Comparison of ENCODE assay signal across 1 cellular context in genomic region chr16:66512589-66513404, GRCh38.
TF ChIP-seq lines count a peak whose summit lies in the region.

No MANE protein-coding gene starts in this region.

TF ChIP-seq in HepG2, 621 proteins besides CTCF, POLR2A, EP300 and RAD21 (continued from another document and continues in another):
- TF ChIP-seq ZNF333 (CRISPR knock-in tag; IDR thresholded peaks at IDR 0.05; ENCODE audit: borderline replicate concordance) (no peak), ZNF557 (CRISPR knock-in tag; IDR thresholded peaks at IDR 0.05) (no peak), FOSL2 (CRISPR knock-in tag; IDR thresholded peaks at IDR 0.05) (peak; percentile 92), NCOA5 (CRISPR knock-in tag; IDR thresholded peaks at IDR 0.05) (no peak), ZNF670 (CRISPR knock-in tag; IDR thresholded peaks at IDR 0.05; ENCODE audit: borderline replicate concordance) (no peak), RBM39 (IDR thresholded peaks at IDR 0.05; ENCODE audit: low read depth, low read length, poor library complexity, severe bottlenecking) (no peak), ZNF781 (CRISPR knock-in tag; IDR thresholded peaks at IDR 0.05; ENCODE audit: borderline replicate concordance, not compliant biosample characterization) (no peak), ZNF558 (CRISPR knock-in tag; IDR thresholded peaks at IDR 0.05; ENCODE audit: borderline replicate concordance) (no peak), SP140L (CRISPR knock-in tag; IDR thresholded peaks at IDR 0.05; ENCODE audit: borderline replicate concordance) (no peak), ZNF232 (CRISPR knock-in tag; IDR thresholded peaks at IDR 0.05; ENCODE audit: borderline replicate concordance) (no peak), ZNF205 (CRISPR knock-in tag; IDR thresholded peaks at IDR 0.05) (peak; percentile 1; the same call in 1 of the 2 replicates), NFKB2 (CRISPR knock-in tag; IDR thresholded peaks at IDR 0.05; ENCODE audit: borderline replicate concordance) (no peak), ZNF12 (CRISPR knock-in tag; IDR thresholded peaks at IDR 0.05) (0 out of 2 replicates have a peak, but pooled peaks have one; percentile 33), ZNF749 (CRISPR knock-in tag; IDR thresholded peaks at IDR 0.05; ENCODE audit: borderline replicate concordance) (no peak), HOXA7 (CRISPR knock-in tag; IDR thresholded peaks at IDR 0.05) (no peak), ZBTB38 (CRISPR knock-in tag; IDR thresholded peaks at IDR 0.05) (peak; percentile 18; the same call in 1 of the 2 replicates), ZNF20 (CRISPR knock-in tag; IDR thresholded peaks at IDR 0.05) (no peak), XRCC5 (optimal IDR thresholded peaks at IDR 0.05; ENCODE audit: low read length) (peak; percentile 30), RBAK (CRISPR knock-in tag; IDR thresholded peaks at IDR 0.05) (no peak), ZNF687 (CRISPR knock-in tag; IDR thresholded peaks at IDR 0.05) (0 out of 2 replicates have a peak, but pooled peaks have one; percentile 4), E2F2 (CRISPR knock-in tag; IDR thresholded peaks at IDR 0.05; ENCODE audit: borderline replicate concordance) (no peak), ZNF441 (CRISPR knock-in tag; IDR thresholded peaks at IDR 0.05; ENCODE audit: borderline replicate concordance) (peak; percentile 57; the same call in 1 of the 2 replicates), RELA (CRISPR knock-in tag; IDR thresholded peaks at IDR 0.05) (no peak), GATA4 (IDR thresholded peaks at IDR 0.05; ENCODE audit: borderline replicate concordance, low read depth) (no peak), ZHX1 (CRISPR knock-in tag; IDR thresholded peaks at IDR 0.05; ENCODE audit: low read depth) (peak; percentile 52; the same call in 1 of the 2 replicates), ARID5B (CRISPR knock-in tag; IDR thresholded peaks at IDR 0.05) (peak; percentile 79), ERF (CRISPR knock-in tag; IDR thresholded peaks at IDR 0.05) (0 out of 2 replicates have a peak, but pooled peaks have one; percentile 17), FOXO1 (CRISPR knock-in tag; IDR thresholded peaks at IDR 0.05) (peak; percentile 69), ZBTB40 (IDR thresholded peaks at IDR 0.05) (no peak), ZBTB40 (CRISPR knock-in tag; IDR thresholded peaks at IDR 0.05) (no peak; the same call in 1 of the 2 replicates), ZNF775 (CRISPR knock-in tag; IDR thresholded peaks at IDR 0.05; ENCODE audit: borderline replicate concordance) (no peak), HNRNPUL1 (IDR thresholded peaks at IDR 0.05; ENCODE audit: low read depth, low read length) (no peak)
- TF ChIP-seq, protein P1, sequence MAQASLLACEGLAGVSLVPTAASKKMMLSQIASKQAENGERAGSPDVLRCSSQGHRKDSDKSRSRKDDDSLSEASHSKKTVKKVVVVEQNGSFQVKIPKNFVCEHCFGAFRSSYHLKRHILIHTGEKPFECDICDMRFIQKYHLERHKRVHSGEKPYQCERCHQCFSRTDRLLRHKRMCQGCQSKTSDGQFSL (CRISPR knock-in tag; IDR thresholded peaks at IDR 0.05), result no peak
- TF ChIP-seq, protein P2, sequence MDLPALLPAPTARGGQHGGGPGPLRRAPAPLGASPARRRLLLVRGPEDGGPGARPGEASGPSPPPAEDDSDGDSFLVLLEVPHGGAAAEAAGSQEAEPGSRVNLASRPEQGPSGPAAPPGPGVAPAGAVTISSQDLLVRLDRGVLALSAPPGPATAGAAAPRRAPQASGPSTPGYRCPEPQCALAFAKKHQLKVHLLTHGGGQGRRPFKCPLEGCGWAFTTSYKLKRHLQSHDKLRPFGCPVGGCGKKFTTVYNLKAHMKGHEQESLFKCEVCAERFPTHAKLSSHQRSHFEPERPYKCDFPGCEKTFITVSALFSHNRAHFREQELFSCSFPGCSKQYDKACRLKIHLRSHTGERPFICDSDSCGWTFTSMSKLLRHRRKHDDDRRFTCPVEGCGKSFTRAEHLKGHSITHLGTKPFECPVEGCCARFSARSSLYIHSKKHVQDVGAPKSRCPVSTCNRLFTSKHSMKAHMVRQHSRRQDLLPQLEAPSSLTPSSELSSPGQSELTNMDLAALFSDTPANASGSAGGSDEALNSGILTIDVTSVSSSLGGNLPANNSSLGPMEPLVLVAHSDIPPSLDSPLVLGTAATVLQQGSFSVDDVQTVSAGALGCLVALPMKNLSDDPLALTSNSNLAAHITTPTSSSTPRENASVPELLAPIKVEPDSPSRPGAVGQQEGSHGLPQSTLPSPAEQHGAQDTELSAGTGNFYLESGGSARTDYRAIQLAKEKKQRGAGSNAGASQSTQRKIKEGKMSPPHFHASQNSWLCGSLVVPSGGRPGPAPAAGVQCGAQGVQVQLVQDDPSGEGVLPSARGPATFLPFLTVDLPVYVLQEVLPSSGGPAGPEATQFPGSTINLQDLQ (CRISPR knock-in tag; IDR thresholded peaks at IDR 0.05), result no peak
